In genomic region chr7:94394058-94394398, GRCh38 we compare ENCODE assay signal across 1 cellular context.
TF ChIP-seq lines count a peak whose summit lies in the region.

No MANE protein-coding gene starts in this region.

TF ChIP-seq in SK-N-SH treated with all-trans-retinoic acid at 6 μM for 48 hours, 23 proteins besides CTCF, POLR2A, EP300 and RAD21 (continued from another document):
- TF ChIP-seq CREB5 (CRISPR knock-in tag; IDR thresholded peaks at IDR 0.05; ENCODE audit: low read depth) (no peak), GLIS3 (CRISPR knock-in tag; IDR thresholded peaks at IDR 0.05) (no peak), POU6F1 (CRISPR knock-in tag; IDR thresholded peaks at IDR 0.05; ENCODE audit: borderline replicate concordance, low read depth) (no peak), RARB (CRISPR knock-in tag; IDR thresholded peaks at IDR 0.05) (no peak), PATZ1 (CRISPR knock-in tag; IDR thresholded peaks at IDR 0.05; ENCODE audit: borderline replicate concordance) (no peak), ZFP3 (CRISPR knock-in tag; IDR thresholded peaks at IDR 0.05) (no peak), ARNTL (CRISPR knock-in tag; IDR thresholded peaks at IDR 0.05; ENCODE audit: borderline replicate concordance, low read depth) (no peak), TCF4 (CRISPR knock-in tag; IDR thresholded peaks at IDR 0.05; ENCODE audit: borderline replicate concordance) (no peak), ZNF8 (CRISPR knock-in tag; IDR thresholded peaks at IDR 0.05) (no peak), PPARA (CRISPR knock-in tag; IDR thresholded peaks at IDR 0.05; ENCODE audit: borderline replicate concordance) (no peak), ISL1 (CRISPR knock-in tag; IDR thresholded peaks at IDR 0.05) (no peak), ZNF70 (CRISPR knock-in tag; IDR thresholded peaks at IDR 0.05) (no peak), OSR1 (CRISPR knock-in tag; IDR thresholded peaks at IDR 0.05) (no peak), TOX (CRISPR knock-in tag; IDR thresholded peaks at IDR 0.05; ENCODE audit: borderline replicate concordance) (no peak), ZFP30 (CRISPR knock-in tag; IDR thresholded peaks at IDR 0.05) (no peak), BACH2 (CRISPR knock-in tag; IDR thresholded peaks at IDR 0.05; ENCODE audit: borderline replicate concordance) (no peak), ESRRG (CRISPR knock-in tag; IDR thresholded peaks at IDR 0.05) (no peak)
